In genomic region chr6:37047933-37048850, GRCh38 we compare ENCODE assay signal across 11 cellular contexts. TPM values are rescaled to one million over a fixed set of nuclear protein-coding genes. Genes with fewer than 3 reads are reported as not detected.
DNase-seq lines count a peak whose midpoint lies in the region; ATAC-seq and TF ChIP-seq lines count a peak whose summit lies in the region.
"Had no signal": no experiment of that assay in that cellular context is flagged by ENCODE, and none has a peak within 500 bp of the region (broad histone marks: within the 10 kb centered on the region; RNA-seq: fewer than 3 reads in every experiment).

No MANE protein-coding gene starts in this region.

- peaks cover 64% of the 10 kb centered on the region for H3K4me1 ChIP-seq in CD4-positive, CD25-positive, alpha-beta regulatory T cell (ENCODE audit: control insufficient read depth, insufficient read depth, low read length, poor library complexity, severe bottlenecking)
- peaks cover 61% of the 10 kb centered on the region for H3K4me1 ChIP-seq in DOHH2 (ENCODE audit: control insufficient read depth, low read length)
- peaks cover 19% of the 10 kb centered on the region for H3K4me1 ChIP-seq in mesenchymal stem cell (ENCODE audit: control insufficient read depth, insufficient read depth, low read depth, low read length)
- H3K4me1 ChIP-seq in PC-3 (ENCODE audit: insufficient read depth, low read length): peaks cover 10% of the 10 kb centered on the region

- peak overlapping the region; percentile 93 to 99 (median 97) for H3K27ac Mint-ChIP-seq in CD4-positive, CD25-positive, alpha-beta regulatory T cell
- peak overlapping the region; percentile 99 for H3K27ac Mint-ChIP-seq in activated T-helper 2 cell treated with anti-CD3 and anti-CD28 coated beads, Interferon-gamma antibody, Interleukin-2, Interleukin-4, amounts not matched to agents 10 μg/mL and 5 μg/mL and 100 μg/mL, durations not matched to agents 14 hours and 24 hours and 36 hours

- H3K9ac ChIP-seq in mesenchymal stem cell (ENCODE audit: low read length) (no peak overlapping the region), PC-3 (ENCODE audit: low read length) (no peak overlapping the region)

- H3K4me3 ChIP-seq in CD4-positive, CD25-positive, alpha-beta regulatory T cell (ENCODE audit: low read depth, low read length): peak overlapping the region; percentile 74
- H3K4me3 ChIP-seq in DOHH2 (ENCODE audit: low read length) (peak overlapping the region; percentile 30), mesenchymal stem cell (ENCODE audit: insufficient read depth in 1 of 2, low read depth in 1 of 2, low read length in 2 of 2) (no peak overlapping the region), PC-3 (ENCODE audit: low read length) (no peak overlapping the region)
- H3K4me3 ChIP-seq: coronary artery, mucosa of descending colon had no signal

- H3K36me3 Mint-ChIP-seq in CD4-positive, CD25-positive, alpha-beta regulatory T cell: no peaks in the 10 kb centered on the region
- H3K36me3 Mint-ChIP-seq in activated T-helper 2 cell treated with anti-CD3 and anti-CD28 coated beads, Interferon-gamma antibody, Interleukin-2, Interleukin-4, amounts not matched to agents 10 μg/mL and 5 μg/mL and 100 μg/mL, durations not matched to agents 14 hours and 24 hours and 36 hours (ENCODE audit: low read depth): no peaks in the 10 kb centered on the region

- DNase-seq in CD4-positive, CD25-positive, alpha-beta regulatory T cell: no peak
- DNase-seq in activated T-helper 2 cell treated with anti-CD3 and anti-CD28 coated beads, Interferon-gamma antibody, Interleukin-2, Interleukin-4, amounts not matched to agents 10 μg/mL and 5 μg/mL and 100 μg/mL, durations not matched to agents 14 hours and 24 hours and 36 hours (ENCODE audit: low spot score): no peak
- DNase-seq in mesenchymal stem cell: no peak
- no peak for DNase-seq in PC-3
- DNase-seq in activated effector memory CD4-positive, alpha-beta T cell treated with anti-CD3 and anti-CD28 coated beads, Interleukin-2, amount 50 U/mL, for 16 hours: no peak
- DNase-seq: NCI-H345, retina had no signal

- no peaks in the 10 kb centered on the region for H3K27me3 Mint-ChIP-seq in CD4-positive, CD25-positive, alpha-beta regulatory T cell
- no peaks in the 10 kb centered on the region for H3K27me3 Mint-ChIP-seq in activated T-helper 2 cell treated with anti-CD3 and anti-CD28 coated beads, Interferon-gamma antibody, Interleukin-2, Interleukin-4, amounts not matched to agents 10 μg/mL and 5 μg/mL and 100 μg/mL, durations not matched to agents 14 hours and 24 hours and 36 hours (ENCODE audit: low read depth)

- CTCF ChIA-PET in PC-3 (lab: Charles Lee): no interaction called here

- no peak for ATAC-seq in CD4-positive, CD25-positive, alpha-beta regulatory T cell (ENCODE audit: low read depth in 2 of 2)
- ATAC-seq in GM19351 (IDR thresholded peaks at IDR 0.05; ENCODE audit: unreplicated experiment) (no peak), PC-3 (no peak)

- H3K9me2 ChIP-seq in DOHH2 (replicated peaks; ENCODE audit: control insufficient read depth, low read length) (no peaks in the 10 kb centered on the region), PC-3 (replicated peaks; ENCODE audit: low read length) (no peaks in the 10 kb centered on the region)

- H2BK5ac ChIP-seq in mesenchymal stem cell (ENCODE audit: low read depth, low read length, poor library complexity, severe bottlenecking): no peak overlapping the region

- peaks cover 20 to 73% (median 58%) of the 10 kb centered on the region in 4 donors for H3K4me1 Mint-ChIP-seq in CD4-positive, CD25-positive, alpha-beta regulatory T cell
- H3K4me1 Mint-ChIP-seq in activated T-helper 2 cell treated with anti-CD3 and anti-CD28 coated beads, Interferon-gamma antibody, Interleukin-2, Interleukin-4, amounts not matched to agents 10 μg/mL and 5 μg/mL and 100 μg/mL, durations not matched to agents 14 hours and 24 hours and 36 hours (ENCODE audit: low read depth): peaks cover 61% of the 10 kb centered on the region

- peak overlapping the region; percentile 83 to 93 (median 87) for H3K4me3 Mint-ChIP-seq in CD4-positive, CD25-positive, alpha-beta regulatory T cell
- H3K4me3 Mint-ChIP-seq in activated T-helper 2 cell treated with anti-CD3 and anti-CD28 coated beads, Interferon-gamma antibody, Interleukin-2, Interleukin-4, amounts not matched to agents 10 μg/mL and 5 μg/mL and 100 μg/mL, durations not matched to agents 14 hours and 24 hours and 36 hours (ENCODE audit: low read depth): peak overlapping the region; percentile 89

- H2AFZ ChIP-seq in mesenchymal stem cell (ENCODE audit: low read depth, low read length) (no peak overlapping the region), PC-3 (ENCODE audit: low read length) (no peak overlapping the region)

- no peak overlapping the region for H3K23ac ChIP-seq in mesenchymal stem cell (ENCODE audit: low read length in 2 of 2)

- H3K27me3 ChIP-seq in CD4-positive, CD25-positive, alpha-beta regulatory T cell (ENCODE audit: control insufficient read depth, insufficient read depth, low read length): no peaks in the 10 kb centered on the region
- H3K27me3 ChIP-seq in DOHH2 (ENCODE audit: control insufficient read depth, low read length): no peaks in the 10 kb centered on the region
- H3K27me3 ChIP-seq in mesenchymal stem cell (ENCODE audit: control insufficient read depth in 1 of 2, insufficient read depth in 1 of 2, low read length in 2 of 2): peaks cover 0 to 9% of the 10 kb centered on the region in 2 experiments
- H3K27me3 ChIP-seq in PC-3 (ENCODE audit: low read length): no peaks in the 10 kb centered on the region

- H2BK12ac ChIP-seq in mesenchymal stem cell (ENCODE audit: low read length in 2 of 2): no peak overlapping the region

- WGBS in mesenchymal stem cell: 81% methylated on average over 7 of the region's 10 CpGs

- H3K79me2 ChIP-seq in DOHH2 (ENCODE audit: control insufficient read depth, low read length) (no peaks in the 10 kb centered on the region), PC-3 (ENCODE audit: low read length) (no peaks in the 10 kb centered on the region)

- H3F3A ChIP-seq in DOHH2 (ENCODE audit: control insufficient read depth, insufficient read depth) (peaks cover 9% of the 10 kb centered on the region; the same call in 1 of the 2 replicates), PC-3 (ENCODE audit: low read length, unreplicated experiment) (no peaks in the 10 kb centered on the region)

- H4K20me1 ChIP-seq in DOHH2 (ENCODE audit: control insufficient read depth, insufficient read depth, low read depth, low read length): no peaks in the 10 kb centered on the region
- no peaks in the 10 kb centered on the region for H4K20me1 ChIP-seq in PC-3 (ENCODE audit: low read length)

- no TSS peak for BruUV-seq in PC-3 (replicated peaks; lab: Mats Ljungman, UMichigan)

- peak overlapping the region; percentile 6 for H2BK15ac ChIP-seq in mesenchymal stem cell (ENCODE audit: low read depth, poor library complexity, severe bottlenecking)

- peak overlapping the region; percentile 63 for H2AK5ac ChIP-seq in mesenchymal stem cell (ENCODE audit: low read length, severe bottlenecking)

- peak overlapping the region; percentile 53 for H4K91ac ChIP-seq in mesenchymal stem cell (ENCODE audit: low read length)

- H3K79me1 ChIP-seq in mesenchymal stem cell (replicated peaks; ENCODE audit: low read length, poor library complexity, severe bottlenecking): no peaks in the 10 kb centered on the region

- H3K18ac ChIP-seq in mesenchymal stem cell (ENCODE audit: low read depth in 1 of 2, low read length in 2 of 2): no peak overlapping the region

- no peak overlapping the region for H3K4ac ChIP-seq in mesenchymal stem cell (ENCODE audit: low read depth in 1 of 2, low read length in 2 of 2)

- intact Hi-C loops in activated T-helper 2 cell treated with anti-CD3 and anti-CD28 coated beads, Interferon-gamma antibody, Interleukin-2, Interleukin-4, amounts not matched to agents 10 μg/mL and 5 μg/mL and 100 μg/mL, durations not matched to agents 14 hours and 24 hours and 36 hours (cut with micrococcal nuclease): no loop called here
- intact Hi-C loops in PC-3 (cut with micrococcal nuclease): no loop called here

- H2BK120ac ChIP-seq in mesenchymal stem cell (ENCODE audit: low read depth, low read length): no peak overlapping the region

- H3K9me3 Mint-ChIP-seq in CD4-positive, CD25-positive, alpha-beta regulatory T cell: peaks cover 0 to 3% (median 0%) of the 10 kb centered on the region in 7 donors
- no peaks in the 10 kb centered on the region for H3K9me3 Mint-ChIP-seq in activated T-helper 2 cell treated with anti-CD3 and anti-CD28 coated beads, Interferon-gamma antibody, Interleukin-2, Interleukin-4, amounts not matched to agents 10 μg/mL and 5 μg/mL and 100 μg/mL, durations not matched to agents 14 hours and 24 hours and 36 hours

- H3K9me3 ChIP-seq in CD4-positive, CD25-positive, alpha-beta regulatory T cell (ENCODE audit: control insufficient read depth in 2 of 2, low read length in 2 of 2): no peaks in the 10 kb centered on the region
- H3K9me3 ChIP-seq in DOHH2 (ENCODE audit: control insufficient read depth, insufficient read depth, low read length) (no peaks in the 10 kb centered on the region), mesenchymal stem cell (ENCODE audit: control insufficient read depth, low read length) (no peaks in the 10 kb centered on the region), PC-3 (ENCODE audit: low read length) (no peaks in the 10 kb centered on the region)
- H3K9me3 ChIP-seq: mucosa of descending colon had no signal

- H3K4me2 ChIP-seq in DOHH2 (ENCODE audit: low read length) (peak overlapping the region; percentile 54), mesenchymal stem cell (ENCODE audit: low read length, poor library complexity, severe bottlenecking) (no peak overlapping the region), PC-3 (ENCODE audit: low read length) (no peak overlapping the region)

- H3K36me3 ChIP-seq in CD4-positive, CD25-positive, alpha-beta regulatory T cell (ENCODE audit: control insufficient read depth, insufficient read depth, low read length): no peaks in the 10 kb centered on the region
- H3K36me3 ChIP-seq in DOHH2 (ENCODE audit: control insufficient read depth, low read length) (no peaks in the 10 kb centered on the region), mesenchymal stem cell (ENCODE audit: control insufficient read depth in 1 of 2, insufficient read depth in 2 of 2, low read depth in 1 of 2, low read length in 2 of 2) (no peaks in the 10 kb centered on the region), PC-3 (ENCODE audit: low read depth, low read length) (no peaks in the 10 kb centered on the region)

- peak overlapping the region in 1 of 2 experiments; percentile 51 for H3K14ac ChIP-seq in mesenchymal stem cell (ENCODE audit: low read length in 2 of 2)

- no peak overlapping the region for H4K8ac ChIP-seq in mesenchymal stem cell (ENCODE audit: low read length)

- H3K27ac ChIP-seq in CD4-positive, CD25-positive, alpha-beta regulatory T cell (ENCODE audit: insufficient read depth, low read length, poor library complexity, severe bottlenecking): peak overlapping the region; percentile 85
- H3K27ac ChIP-seq in DOHH2 (ENCODE audit: low read depth, low read length) (peak overlapping the region; percentile 56; the same call in 1 of the 2 replicates), mesenchymal stem cell (ENCODE audit: low read length, poor library complexity, severe bottlenecking) (no peak overlapping the region), PC-3 (ENCODE audit: low read length) (no peak overlapping the region)
- H3K27ac ChIP-seq: coronary artery had no signal

- POLR2A ChIA-PET in PC-3 (lab: Charles Lee; ENCODE audit: unreplicated experiment): interaction anchor here (0.6 to 1.1 kb wide), 2 partner anchors 64 to 124 kb away, joined by 3 read pairs; no protein-coding TSS in a partner anchor

- TF ChIP-seq CTCF in DOHH2 (IDR thresholded peaks at IDR 0.05; ENCODE audit: low read depth, low read length, poor library complexity, severe bottlenecking) (no peak), PC-3 (conservative IDR thresholded peaks at IDR 0.05; ENCODE audit: low read depth, low read length) (no peak)

RNA-seq across cellular contexts. Expression of gene FGD2, which starts 42.7 kb away (rescaled TPM):
- total RNA-seq in CD4-positive, CD25-positive, alpha-beta regulatory T cell: 1.9 TPM
- under 1 TPM in 3 of 4 donors, not detected in 1; 0.21 to 0.77 (median 0.43) TPM for polyA plus RNA-seq in CD4-positive, CD25-positive, alpha-beta regulatory T cell
- 0.64 and 0.87 TPM in 2 replicates for total RNA-seq in activated T-helper 2 cell treated with anti-CD3 and anti-CD28 coated beads, Interferon-gamma antibody, Interleukin-2, Interleukin-4, amounts not matched to agents 10 μg/mL and 5 μg/mL and 100 μg/mL, durations not matched to agents 14 hours and 24 hours and 36 hours
- 0.03 TPM for polyA plus RNA-seq in mesenchymal stem cell (2013, experiment 1 of 2)
- not detected for polyA plus RNA-seq in mesenchymal stem cell (2013, experiment 2 of 2)
- total RNA-seq in PC-3 (2014; rRNA removed): 0.35 and 0.44 TPM in 2 replicates

Comparison
In these comparisons a context has a peak if more than half of its experiments do, and no peak if none do; other contexts are left out.
1. H3K27ac ChIP-seq: peak in CD4-positive, CD25-positive, alpha-beta regulatory T cell (single experiment) and DOHH2 (single experiment); none in mesenchymal stem cell (single experiment) and PC-3 (single experiment).
2. H3K4me3 ChIP-seq: peak in CD4-positive, CD25-positive, alpha-beta regulatory T cell (single experiment) and DOHH2 (single experiment); none in mesenchymal stem cell (0 of 2) and PC-3 (single experiment).